ENCODE assay signal across 22 cellular contexts in genomic region chr4:77578145-77578544, GRCh38. TPM values are rescaled to one million over a fixed set of nuclear protein-coding genes. Genes with fewer than 3 reads are reported as not detected.
DNase-seq lines count a peak whose midpoint lies in the region; ATAC-seq, FAIRE-seq and TF ChIP-seq lines count a peak whose summit lies in the region.
"Had no signal": no experiment of that assay in that cellular context is flagged by ENCODE, and none has a peak within 500 bp of the region (broad histone marks: within the 10 kb centered on the region; RNA-seq: fewer than 3 reads in every experiment).

No MANE protein-coding gene starts in this region.

- H4K20me1 ChIP-seq in OCI-LY3 (ENCODE audit: insufficient read depth, low read length) (no peaks in the 10 kb centered on the region), HepG2 (ENCODE audit: insufficient read depth, low read length) (no peaks in the 10 kb centered on the region)

- WGBS in HepG2 (ENCODE audit: low lambda C conversion rate) = 0% methylated on average over 2 of the region's 2 CpGs
- 51 to 53% methylated on average over 2 of the region's 2 CpGs for WGBS in sigmoid colon, 2 donors

- peaks cover 5% of the 10 kb centered on the region for H3K36me3 Mint-ChIP-seq in glutamatergic neuron (ENCODE audit: unreplicated experiment)

- intact Hi-C loops in HepG2 (cut with micrococcal nuclease; ENCODE audit: unreplicated experiment) (no loop called here), sigmoid colon (cut with DNase I) (no loop called here)

- TF ChIP-seq EP300 in HepG2 (IDR thresholded peaks at IDR 0.05; ENCODE audit: low read depth in 2 of 2, low read length in 2 of 2) = no peak
- TF ChIP-seq EP300 in HepG2 (CRISPR knock-in tag; IDR thresholded peaks at IDR 0.05; ENCODE audit: borderline replicate concordance) = no peak
- TF ChIP-seq EP300 in sigmoid colon (IDR thresholded peaks at IDR 0.05) = no peak

- no peak overlapping the region for H3K4me3 ChIP-seq in OCI-LY3 (ENCODE audit: low read length)
- H3K4me3 ChIP-seq in HepG2 (replicated peaks in 1 of 3; ENCODE audit: insufficient read depth in 1 of 3, low read depth in 2 of 3, low read length in 3 of 3) = no peak overlapping the region
- H3K4me3 ChIP-seq in sigmoid colon = no peak overlapping the region
- H3K4me3 ChIP-seq: Peyer's patch had no signal

- no TSS peak for BruUV-seq in HepG2 (replicated peaks; lab: Mats Ljungman, UMichigan)

- H3K27me3 Mint-ChIP-seq in glutamatergic neuron (ENCODE audit: unreplicated experiment) = no peaks in the 10 kb centered on the region

- TF ChIP-seq RAD21 in HepG2 (CRISPR knock-in tag; IDR thresholded peaks at IDR 0.05) = no peak

- POLR2A ChIA-PET in HepG2 (lab: Yijun Ruan, JAX) = no interaction called here

- H3K4me2 ChIP-seq in OCI-LY3 (ENCODE audit: low read length) = no peak overlapping the region
- no peak overlapping the region for H3K4me2 ChIP-seq in HepG2 (ENCODE audit: low read depth, low read length)

- H3K9ac ChIP-seq in OCI-LY3 (ENCODE audit: low read length) = peak overlapping the region; percentile 57; the same call in 1 of the 2 replicates
- H3K9ac ChIP-seq in HepG2 (ENCODE audit: insufficient read depth, low read depth, low read length) = no peak overlapping the region

- H2AFZ ChIP-seq in OCI-LY3 (ENCODE audit: low read depth, low read length) (no peak overlapping the region), HepG2 (ENCODE audit: low read length) (no peak overlapping the region)

- no peak for ATAC-seq in HepG2
- ATAC-seq: left lobe of liver had no signal

- no peaks in the 10 kb centered on the region for H3K27me3 ChIP-seq in OCI-LY3 (ENCODE audit: low read depth, low read length)
- H3K27me3 ChIP-seq in HepG2 (ENCODE audit: control insufficient read depth in 1 of 2, insufficient read depth in 2 of 2, low read length in 2 of 2) = peaks cover 1 to 4% of the 10 kb centered on the region in 2 experiments; a peak in 1 of 5 replicates
- no peaks in the 10 kb centered on the region for H3K27me3 ChIP-seq in sigmoid colon
- H3K27me3 ChIP-seq: Peyer's patch had no signal

- H3K4me3 Mint-ChIP-seq in glutamatergic neuron (ENCODE audit: unreplicated experiment) = no peak overlapping the region

- no peak for TF ChIP-seq POLR2A in HepG2 (IDR thresholded peaks at IDR 0.05; ENCODE audit: insufficient read depth in 1 of 2, low read depth in 2 of 2, low read length in 2 of 2)
- no peak for TF ChIP-seq POLR2A in sigmoid colon (IDR thresholded peaks at IDR 0.05)

- FAIRE-seq in HepG2 (lab: Jason Lieb, UNC) = no peak
- FAIRE-seq: colon, frontal cortex, GM18507, HTR-8/SVneo, TTC549 had no signal

- CTCF ChIA-PET in HepG2 (lab: Yijun Ruan, JAX; ENCODE audit: low intra/inter-chr PET ratio, low total read pairs) = no interaction called here

- DNase-seq in AG09319 (ENCODE audit: extremely low read depth, low read depth) (no peak), glutamatergic neuron (no peak), DMS153 (lab: John Stamatoyannopoulos, UW) (no peak), HepG2 (ENCODE audit: low spot score) (no peak), sigmoid colon (no peak), amygdala (lab: John Stamatoyannopoulos, UW) (no peak)
- DNase-seq: activated CD4-positive, alpha-beta T cell treated with anti-CD3 and anti-CD28 coated beads for 48 hours; aorta; GDM1; NCI-H1694 treated with DMSO at 0.1 percent for 48 hours; NCI-H510A; Peyer's patch had no signal

- TF ChIP-seq CTCF in AG09319 (IDR thresholded peaks at IDR 0.05; ENCODE audit: low read depth, low read length) (peak; percentile 7), GM12873 (IDR thresholded peaks at IDR 0.05; ENCODE audit: insufficient read depth, low read depth, low read length, missing control alignments) (peak; percentile 39), OCI-LY3 (IDR thresholded peaks at IDR 0.05; ENCODE audit: low read depth, low read length) (peak; percentile 62), glutamatergic neuron (IDR thresholded peaks at IDR 0.05; ENCODE audit: partially characterized antibody, unreplicated experiment) (peak; percentile 21), HepG2 (CRISPR knock-in tag; IDR thresholded peaks at IDR 0.05) (no peak), sigmoid colon (IDR thresholded peaks at IDR 0.05) (no peak)

- in situ Hi-C loops in HepG2 (cut with HindIII; ENCODE audit: extremely low pct_ligation_motif_present, low pct_unique_long_range_greater_than_20kb) = no loop called here

- no peak overlapping the region for H3K27ac Mint-ChIP-seq in glutamatergic neuron (ENCODE audit: unreplicated experiment)

- H3K9me3 ChIP-seq in OCI-LY3 (ENCODE audit: insufficient read depth, low read length) (no peaks in the 10 kb centered on the region), HepG2 (ENCODE audit: low read length) (no peaks in the 10 kb centered on the region), sigmoid colon (peaks cover 0 to 1% (median 0%) of the 10 kb centered on the region in 4 donors)
- H3K9me3 ChIP-seq: Peyer's patch had no signal

- peaks cover 6% of the 10 kb centered on the region for H3K36me3 ChIP-seq in OCI-LY3 (replicated peaks; ENCODE audit: low read depth, low read length)
- H3K36me3 ChIP-seq in HepG2 (replicated peaks in 1 of 2; ENCODE audit: control insufficient read depth in 1 of 2, insufficient read depth in 2 of 2, low read length in 2 of 2) = no peaks in the 10 kb centered on the region
- H3K36me3 ChIP-seq in sigmoid colon = no peaks in the 10 kb centered on the region
- H3K36me3 ChIP-seq: Peyer's patch had no signal

- H3K9me3 Mint-ChIP-seq in glutamatergic neuron (ENCODE audit: unreplicated experiment) = no peaks in the 10 kb centered on the region

- H3K27ac ChIP-seq in OCI-LY3 (ENCODE audit: low read length) (peak overlapping the region; percentile 84), HepG2 (ENCODE audit: extremely low read length, insufficient read depth, low read length) (no peak overlapping the region), sigmoid colon (no peak overlapping the region)
- H3K27ac ChIP-seq: Peyer's patch had no signal

- H3K79me2 ChIP-seq in OCI-LY3 (ENCODE audit: low read length) (no peaks in the 10 kb centered on the region), HepG2 (ENCODE audit: insufficient read depth, low read length) (no peaks in the 10 kb centered on the region)

- H3K4me1 ChIP-seq in OCI-LY3 (ENCODE audit: low read length) = peaks cover 49% of the 10 kb centered on the region
- no peaks in the 10 kb centered on the region for H3K4me1 ChIP-seq in HepG2 (ENCODE audit: insufficient read depth, low read length)
- no peaks in the 10 kb centered on the region for H3K4me1 ChIP-seq in sigmoid colon
- H3K4me1 ChIP-seq: Peyer's patch had no signal

- H3K4me1 Mint-ChIP-seq in glutamatergic neuron (ENCODE audit: low read depth, unreplicated experiment) = no peaks in the 10 kb centered on the region

TF ChIP-seq in HepG2, 621 proteins besides CTCF, POLR2A, EP300 and RAD21 (continues in another document):
- TF ChIP-seq ZNF350 (CRISPR knock-in tag; IDR thresholded peaks at IDR 0.05; ENCODE audit: borderline replicate concordance, low read depth) = no peak
- no peak for TF ChIP-seq ZNF704 (CRISPR knock-in tag; IDR thresholded peaks at IDR 0.05; ENCODE audit: borderline replicate concordance)
- no peak for TF ChIP-seq AHR (CRISPR knock-in tag; IDR thresholded peaks at IDR 0.05)
- TF ChIP-seq SETDB1 (CRISPR knock-in tag; IDR thresholded peaks at IDR 0.05; ENCODE audit: borderline replicate concordance) = no peak
- no peak for TF ChIP-seq RFXAP (CRISPR knock-in tag; IDR thresholded peaks at IDR 0.05; ENCODE audit: borderline replicate concordance)
- no peak for TF ChIP-seq SMARCC2 (IDR thresholded peaks at IDR 0.05)
- TF ChIP-seq GLI4 (CRISPR knock-in tag; IDR thresholded peaks at IDR 0.05; ENCODE audit: borderline replicate concordance) = no peak
- no peak for TF ChIP-seq TOE1 (CRISPR knock-in tag; IDR thresholded peaks at IDR 0.05)

RNA-seq across cellular contexts. Expression of gene CXCL13, which starts 27.5 kb away (rescaled TPM):
- total RNA-seq in glutamatergic neuron (ENCODE audit: unreplicated experiment) (not detected), HepG2 (2016; rRNA removed; fragmentation: Illumina TruSeq; extraction: Trizol) (not detected in 2 replicates), sigmoid colon (not detected)
- total RNA-seq in HepG2 (2016; cell fraction: cytosol; rRNA removed; fragmentation: Illumina TruSeq; extraction: Trizol; ENCODE audit: low read depth) = not detected in 2 replicates
- total RNA-seq in HepG2 (2016; cell fraction: insoluble cytoplasmic fraction; rRNA removed; fragmentation: Illumina TruSeq; extraction: Trizol) = not detected in 2 replicates
- not detected in 2 replicates for total RNA-seq in HepG2 (2016; cell fraction: membrane; rRNA removed; fragmentation: Illumina TruSeq; extraction: Trizol)
- total RNA-seq in HepG2 (2016; cell fraction: nucleus; rRNA removed; fragmentation: Illumina TruSeq; extraction: Trizol) = not detected in 2 replicates
- polyA plus RNA-seq in HepG2 (2011; rRNA removed) (not detected in 2 replicates), sigmoid colon (100 to 1,000 TPM in 1 of 3 donors, 1 to 10 TPM in 2; 1.2 to 271 (median 1.6) TPM)
- not detected in 2 replicates for polyA plus RNA-seq in HepG2 (2011; cell fraction: cytosol; rRNA removed)
- not detected in 2 replicates for polyA plus RNA-seq in HepG2 (2011; cell fraction: nucleus; rRNA removed)
- polyA plus RNA-seq in HepG2 (2012) = not detected in 2 replicates
- polyA plus RNA-seq in HepG2 (2016; cell fraction: cytosol; fragmentation: Illumina TruSeq; extraction: Trizol; ENCODE audit: low read depth) = not detected in 2 replicates
- polyA plus RNA-seq in HepG2 (2016; cell fraction: insoluble cytoplasmic fraction; fragmentation: Illumina TruSeq; extraction: Trizol; ENCODE audit: low read depth) = not detected in 2 replicates
- polyA plus RNA-seq in HepG2 (2016; cell fraction: membrane; fragmentation: Illumina TruSeq; extraction: Trizol; ENCODE audit: low read depth) = not detected in 2 replicates
- not detected in 2 replicates for polyA plus RNA-seq in HepG2 (2016; cell fraction: nucleus; fragmentation: Illumina TruSeq; extraction: Trizol; ENCODE audit: insufficient read depth, low read depth)
- not detected in 2 replicates for polyA minus RNA-seq in HepG2 (2011; rRNA and poly(A)+ RNA removed; ENCODE audit: low replicate concordance)
- not detected in 2 replicates for polyA minus RNA-seq in HepG2 (2011; cell fraction: cytosol; rRNA and poly(A)+ RNA removed)
- not detected in 2 replicates for polyA minus RNA-seq in HepG2 (2011; cell fraction: nucleus; rRNA and poly(A)+ RNA removed)
- total RNA-seq: aorta, frontal cortex, M059J, mononuclear cell had no signal

Comparison
In these comparisons a context has a peak if more than half of its experiments do, and no peak if none do; other contexts are left out.
1. CTCF ChIP-seq: peak in AG09319 (single experiment), GM12873 (single experiment), OCI-LY3 (single experiment) and glutamatergic neuron (single experiment); none in HepG2 (single experiment) and sigmoid colon (0 of 4).